ENCODE assay signal across 12 cellular contexts in genomic region chr17:44216173-44216572, GRCh38. TPM values are rescaled to one million over a fixed set of nuclear protein-coding genes. Genes with fewer than 3 reads are reported as not detected.
A peak's percentile ranks its signal among the peaks of the same experiment; 100 is the strongest.
DNase-seq lines count a peak whose midpoint lies in the region; ATAC-seq and TF ChIP-seq lines count a peak whose summit lies in the region.
"Had no signal": no experiment of that assay in that cellular context is flagged by ENCODE, and none has a peak within 500 bp of the region (broad histone marks: within the 10 kb centered on the region; RNA-seq: fewer than 3 reads in every experiment).

No MANE protein-coding gene starts in this region.

- peak overlapping the region; percentile 9 to 97 (median 84) for H3K27ac Mint-ChIP-seq in CD8-positive, alpha-beta memory T cell
- H3K27ac Mint-ChIP-seq in T-helper 17 cell = peak overlapping the region; percentile 91
- H3K27ac Mint-ChIP-seq in naive thymus-derived CD4-positive, alpha-beta T cell = peak overlapping the region; percentile 87 to 99 (median 97)

- H3K4me3 Mint-ChIP-seq in CD8-positive, alpha-beta memory T cell = peak overlapping the region; percentile 76 to 89 (median 81)
- H3K4me3 Mint-ChIP-seq in T-helper 17 cell = peak overlapping the region; percentile 90
- peak overlapping the region; percentile 76 to 91 (median 86) for H3K4me3 Mint-ChIP-seq in naive thymus-derived CD4-positive, alpha-beta T cell

- H3K27me3 Mint-ChIP-seq in CD8-positive, alpha-beta memory T cell = no peaks in the 10 kb centered on the region
- no peaks in the 10 kb centered on the region for H3K27me3 Mint-ChIP-seq in T-helper 17 cell
- no peaks in the 10 kb centered on the region for H3K27me3 Mint-ChIP-seq in naive thymus-derived CD4-positive, alpha-beta T cell

- peak overlapping the region; percentile 59 for H3K4me3 ChIP-seq in CD8-positive, alpha-beta memory T cell (ENCODE audit: low read length)
- peak overlapping the region; percentile 68 for H3K4me3 ChIP-seq in naive thymus-derived CD4-positive, alpha-beta T cell (ENCODE audit: low read length)
- H3K4me3 ChIP-seq in tibial artery = no peak overlapping the region

- no peak for TF ChIP-seq CTCF in tibial artery (IDR thresholded peaks at IDR 0.05)

- POLR2A ChIA-PET in CD8-positive, alpha-beta memory T cell (lab: Charles Lee) = interaction anchor here (1.0 to 6.2 kb wide), 11 partner anchors 8 to 137 kb away, joined by 3 to 50 read pairs (median 5); partner anchors contain the start of genes ATXN7L3, SLC25A39 and TMUB2
- POLR2A ChIA-PET in naive thymus-derived CD4-positive, alpha-beta T cell (lab: Charles Lee) = interaction anchor here (0.6 to 14.1 kb wide), 13 partner anchors 7 to 138 kb away, joined by 3 to 319 read pairs (median 6); partner anchors contain the start of genes ATXN7L3, SLC25A39 and TMUB2

- intact Hi-C loops in naive thymus-derived CD4-positive, alpha-beta T cell (cut with micrococcal nuclease) = loop anchor here in 1 of 2 donors (10.0 kb wide), 2 partner anchors 851 to 1099 kb away; partner anchors contain the start of gene MAP3K14
- intact Hi-C loops in tibial artery (cut with DNase I; ENCODE audit: low total_unique reads) = no loop called here

- H3K36me3 Mint-ChIP-seq in CD8-positive, alpha-beta memory T cell = peaks cover 11 to 62% (median 22%) of the 10 kb centered on the region in 3 donors
- H3K36me3 Mint-ChIP-seq in T-helper 17 cell (ENCODE audit: low read depth) = peaks cover 18% of the 10 kb centered on the region
- H3K36me3 Mint-ChIP-seq in naive thymus-derived CD4-positive, alpha-beta T cell = peaks cover 6 to 40% (median 23%) of the 10 kb centered on the region in 5 donors

- peaks cover 46 to 63% (median 52%) of the 10 kb centered on the region in 3 donors for H3K4me1 Mint-ChIP-seq in CD8-positive, alpha-beta memory T cell
- H3K4me1 Mint-ChIP-seq in T-helper 17 cell = peaks cover 51% of the 10 kb centered on the region
- H3K4me1 Mint-ChIP-seq in naive thymus-derived CD4-positive, alpha-beta T cell = peaks cover 45 to 62% (median 55%) of the 10 kb centered on the region in 7 donors

- peak overlapping the region; percentile 20 for H3K27ac ChIP-seq in CD8-positive, alpha-beta memory T cell (ENCODE audit: low read depth, low read length)
- peak overlapping the region; percentile 90 for H3K27ac ChIP-seq in naive thymus-derived CD4-positive, alpha-beta T cell (ENCODE audit: low read depth, low read length)
- H3K27ac ChIP-seq in tibial artery = no peak overlapping the region

- peaks cover 27% of the 10 kb centered on the region for H3K36me3 ChIP-seq in CD8-positive, alpha-beta memory T cell (ENCODE audit: insufficient read depth, low read length)
- peaks cover 9 to 57% (median 23%) of the 10 kb centered on the region in 3 experiments for H3K36me3 ChIP-seq in naive thymus-derived CD4-positive, alpha-beta T cell (ENCODE audit: control insufficient read depth in 2 of 3, insufficient read depth in 3 of 3, low read length in 3 of 3)
- peaks cover 39 to 61% (median 41%) of the 10 kb centered on the region in 3 donors for H3K36me3 ChIP-seq in tibial artery

- no peaks in the 10 kb centered on the region for H3K9me3 ChIP-seq in CD8-positive, alpha-beta memory T cell (ENCODE audit: low read length)
- no peaks in the 10 kb centered on the region for H3K9me3 ChIP-seq in T-helper 17 cell (ENCODE audit: control insufficient read depth, low read length, poor library complexity, severe bottlenecking)
- H3K9me3 ChIP-seq in naive thymus-derived CD4-positive, alpha-beta T cell (ENCODE audit: control insufficient read depth in 2 of 3, low read length in 3 of 3) = no peaks in the 10 kb centered on the region
- H3K9me3 ChIP-seq in tibial artery = no peaks in the 10 kb centered on the region

- peaks cover 60% of the 10 kb centered on the region for H3K4me1 ChIP-seq in CD8-positive, alpha-beta memory T cell (ENCODE audit: insufficient read depth, low read length)
- peaks cover 38 to 53% of the 10 kb centered on the region in 2 donors for H3K4me1 ChIP-seq in naive thymus-derived CD4-positive, alpha-beta T cell (ENCODE audit: control insufficient read depth in 2 of 2, insufficient read depth in 2 of 2, low read length in 2 of 2)
- peaks cover 0 to 29% (median 17%) of the 10 kb centered on the region in 4 donors for H3K4me1 ChIP-seq in tibial artery

- ATAC-seq in T-helper 17 cell = no peak
- ATAC-seq in naive thymus-derived CD4-positive, alpha-beta T cell = no peak
- ATAC-seq in GM21367 (IDR thresholded peaks at IDR 0.05; ENCODE audit: unreplicated experiment) = no peak

- H3K9me3 Mint-ChIP-seq in CD8-positive, alpha-beta memory T cell = no peaks in the 10 kb centered on the region
- peaks cover 0 to 6% (median 0%) of the 10 kb centered on the region in 11 donors for H3K9me3 Mint-ChIP-seq in naive thymus-derived CD4-positive, alpha-beta T cell

- DNase-seq in CD8-positive, alpha-beta memory T cell = peak in 3 of 5 donors; percentile 59 to 85 (median 68)
- DNase-seq in GM19238 (ENCODE audit: insufficient read length, low spot score) (peak; percentile 57), T-helper 17 cell (no peak), tibial artery (no peak), LoVo (ENCODE audit: low spot score) (no peak)
- DNase-seq in naive thymus-derived CD4-positive, alpha-beta T cell = peak in 7 of 9 donors; percentile 59 to 79 (median 70)
- DNase-seq: DMS 273 treated with DMSO at 0.1 percent for 48 hours, KG1, NCI-H526 had no signal

- no peaks in the 10 kb centered on the region for H3K27me3 ChIP-seq in CD8-positive, alpha-beta memory T cell (ENCODE audit: insufficient read depth, low read length, poor library complexity, severe bottlenecking)
- no peaks in the 10 kb centered on the region for H3K27me3 ChIP-seq in naive thymus-derived CD4-positive, alpha-beta T cell (ENCODE audit: control insufficient read depth in 2 of 2, insufficient read depth in 2 of 2, low read length in 2 of 2)
- H3K27me3 ChIP-seq in tibial artery = no peaks in the 10 kb centered on the region

- CTCF ChIA-PET in CD8-positive, alpha-beta memory T cell (lab: Charles Lee) = interaction anchor here (1.0 to 11.1 kb wide), 10 partner anchors 9 to 129 kb away, joined by 3 to 100 read pairs (median 6); partner anchors contain the start of genes GRN, RUNDC3A and SLC25A39
- CTCF ChIA-PET in naive thymus-derived CD4-positive, alpha-beta T cell (lab: Charles Lee) = interaction anchor here (1.0 to 1.8 kb wide), 6 partner anchors 12 to 135 kb away, joined by 3 to 8 read pairs (median 4); no protein-coding TSS in a partner anchor

RNA-seq across cellular contexts. Expression of gene UBTF, which starts 3.3 kb away (rescaled TPM):
- 100 to 1,000 TPM; 186 to 199 TPM for total RNA-seq in CD8-positive, alpha-beta memory T cell
- polyA plus RNA-seq in CD8-positive, alpha-beta memory T cell = 78.0 TPM
- total RNA-seq in T-helper 17 cell = 100 to 1,000 TPM; 121 to 140 TPM
- 100 to 1,000 TPM; 126 to 303 (median 175) TPM for total RNA-seq in naive thymus-derived CD4-positive, alpha-beta T cell
- 10 to 100 TPM; 49.0 to 84.7 TPM for polyA plus RNA-seq in naive thymus-derived CD4-positive, alpha-beta T cell

RNA-seq across cellular contexts. Expression of gene ATXN7L3, which starts 16.5 kb away (rescaled TPM):
- total RNA-seq in CD8-positive, alpha-beta memory T cell = 100 to 1,000 TPM in 1 of 2 experiments, 10 to 100 TPM in 1; 96.6 to 111 TPM
- 15.4 TPM for polyA plus RNA-seq in CD8-positive, alpha-beta memory T cell
- total RNA-seq in T-helper 17 cell = 10 to 100 TPM; 97.1 to 97.5 TPM
- total RNA-seq in naive thymus-derived CD4-positive, alpha-beta T cell = 100 to 1,000 TPM in 4 of 5 experiments, 10 to 100 TPM in 1; 93.5 to 130 (median 124) TPM
- 10 to 100 TPM; 10.5 to 18.1 TPM for polyA plus RNA-seq in naive thymus-derived CD4-positive, alpha-beta T cell

RNA-seq across cellular contexts. Expression of gene TMUB2, which starts 29.4 kb away (rescaled TPM):
- total RNA-seq in CD8-positive, alpha-beta memory T cell = 10 to 100 TPM; 20.8 to 22.5 TPM
- 37.5 TPM for polyA plus RNA-seq in CD8-positive, alpha-beta memory T cell
- total RNA-seq in T-helper 17 cell = 10 to 100 TPM; 52.2 to 53.1 TPM
- 10 to 100 TPM; 34.9 to 56.0 (median 41.6) TPM for total RNA-seq in naive thymus-derived CD4-positive, alpha-beta T cell
- polyA plus RNA-seq in naive thymus-derived CD4-positive, alpha-beta T cell = 10 to 100 TPM; 21.8 to 24.4 TPM

RNA-seq across cellular contexts. Expression of gene ASB16, which starts 45.7 kb away (rescaled TPM):
- under 1 TPM in 1 of 2 experiments, not detected in 1; 0.11 TPM for total RNA-seq in CD8-positive, alpha-beta memory T cell
- 0.10 TPM for polyA plus RNA-seq in CD8-positive, alpha-beta memory T cell
- total RNA-seq in T-helper 17 cell = not detected
- total RNA-seq in naive thymus-derived CD4-positive, alpha-beta T cell = under 1 TPM in 1 of 5 experiments, not detected in 4; 0.34 TPM
- polyA plus RNA-seq in naive thymus-derived CD4-positive, alpha-beta T cell = under 1 TPM in 1 of 2 donors, not detected in 1; 0.08 TPM
- total RNA-seq: H1 had no signal

RNA-seq across cellular contexts. Expression of gene SLC4A1, which starts 51.8 kb away (rescaled TPM):
- not detected for total RNA-seq in CD8-positive, alpha-beta memory T cell
- not detected for polyA plus RNA-seq in CD8-positive, alpha-beta memory T cell
- not detected for total RNA-seq in T-helper 17 cell
- total RNA-seq in naive thymus-derived CD4-positive, alpha-beta T cell = under 1 TPM in 1 of 5 experiments, not detected in 4; 0.15 TPM
- polyA plus RNA-seq in naive thymus-derived CD4-positive, alpha-beta T cell = not detected
- total RNA-seq: H1, myocyte had no signal

Comparison
In these comparisons a context has a peak if more than half of its experiments do, and no peak if none do; other contexts are left out.
1. DNase-seq: peak in CD8-positive, alpha-beta memory T cell (3 of 5), GM19238 (single experiment) and naive thymus-derived CD4-positive, alpha-beta T cell (7 of 9); none in T-helper 17 cell (0 of 3), tibial artery (0 of 2) and LoVo (single experiment).
2. H3K27ac ChIP-seq: peak in CD8-positive, alpha-beta memory T cell (single experiment) and naive thymus-derived CD4-positive, alpha-beta T cell (single experiment); none in tibial artery (0 of 2).
3. H3K4me3 ChIP-seq: peak in CD8-positive, alpha-beta memory T cell (single experiment) and naive thymus-derived CD4-positive, alpha-beta T cell (single experiment); none in tibial artery (0 of 2).
4. Peak in every context shown above with its lines, with median percentiles within 50 percentile points of each other: H3K27ac Mint-ChIP-seq and H3K4me3 Mint-ChIP-seq.